Comparison of ENCODE assay signal across 1 cellular context in genomic region chr13:52617070-52618060, GRCh38.
TF ChIP-seq lines count a peak whose summit lies in the region.

No MANE protein-coding gene starts in this region.

TF ChIP-seq in HepG2, 621 proteins besides CTCF, POLR2A, EP300 and RAD21 (continued from another document and continues in another):
- TF ChIP-seq TSC22D2 (CRISPR knock-in tag; IDR thresholded peaks at IDR 0.05; ENCODE audit: borderline replicate concordance) = no peak; the same call in 1 of the 2 replicates
- TF ChIP-seq SRY (CRISPR knock-in tag; IDR thresholded peaks at IDR 0.05) = no peak
- no peak; the same call in 1 of the 2 replicates for TF ChIP-seq ETV6 (CRISPR knock-in tag; conservative IDR thresholded peaks at IDR 0.05)
- peak; percentile 85 for TF ChIP-seq ZHX2 (IDR thresholded peaks at IDR 0.05; ENCODE audit: low read depth)
- no peak for TF ChIP-seq ZHX2 (CRISPR knock-in tag; IDR thresholded peaks at IDR 0.05; ENCODE audit: borderline replicate concordance)
- no peak for TF ChIP-seq ELF4 (CRISPR knock-in tag; IDR thresholded peaks at IDR 0.05; ENCODE audit: borderline replicate concordance)
- no peak for TF ChIP-seq MATR3 (CRISPR knock-in tag; IDR thresholded peaks at IDR 0.05)
- no peak for TF ChIP-seq ZIK1 (CRISPR knock-in tag; IDR thresholded peaks at IDR 0.05; ENCODE audit: borderline replicate concordance, low read depth)
- no peak for TF ChIP-seq KLF13 (CRISPR knock-in tag; IDR thresholded peaks at IDR 0.05)
- no peak for TF ChIP-seq ZNF282 (IDR thresholded peaks at IDR 0.05; ENCODE audit: partially characterized antibody)
- TF ChIP-seq DRAP1 (CRISPR knock-in tag; IDR thresholded peaks at IDR 0.05) = peak; percentile 56
- TF ChIP-seq CSRNP1 (CRISPR knock-in tag; IDR thresholded peaks at IDR 0.05) = no peak
- TF ChIP-seq MAFK (conservative IDR thresholded peaks at IDR 0.05 in 1 of 2, IDR thresholded peaks at IDR 0.05 in 1 of 2; ENCODE audit: low read length in 2 of 2) = no peak
- TF ChIP-seq SOX5 (CRISPR knock-in tag; IDR thresholded peaks at IDR 0.05; ENCODE audit: borderline replicate concordance) = 0 out of 2 replicates have a peak, but pooled peaks have one; percentile 26
- TF ChIP-seq ZNF367 (CRISPR knock-in tag; IDR thresholded peaks at IDR 0.05; ENCODE audit: borderline replicate concordance) = no peak
- TF ChIP-seq ZNF672 (CRISPR knock-in tag; IDR thresholded peaks at IDR 0.05) = no peak
- TF ChIP-seq NPAS2 (CRISPR knock-in tag; IDR thresholded peaks at IDR 0.05; ENCODE audit: borderline replicate concordance) = no peak
- peak; percentile 59; the same call in 1 of the 2 replicates for TF ChIP-seq MYC (CRISPR knock-in tag; IDR thresholded peaks at IDR 0.05; ENCODE audit: borderline replicate concordance)
- peak; percentile 53; the same call in 1 of the 2 replicates for TF ChIP-seq ZNF460 (CRISPR knock-in tag; IDR thresholded peaks at IDR 0.05; ENCODE audit: borderline replicate concordance)
- no peak for TF ChIP-seq TCF7L2 (IDR thresholded peaks at IDR 0.05; ENCODE audit: low read depth, low read length)
- peak; percentile 71 for TF ChIP-seq TFDP2 (CRISPR knock-in tag; IDR thresholded peaks at IDR 0.05)
- TF ChIP-seq ZNF280D (CRISPR knock-in tag; IDR thresholded peaks at IDR 0.05) = peak; percentile 73; the same call in 1 of the 2 replicates
- TF ChIP-seq ZBTB26 (CRISPR knock-in tag; IDR thresholded peaks at IDR 0.05; ENCODE audit: borderline replicate concordance) = peak; percentile 77
- TF ChIP-seq ZNF670 (CRISPR knock-in tag; IDR thresholded peaks at IDR 0.05; ENCODE audit: borderline replicate concordance) = no peak; the same call in 1 of the 2 replicates
- no peak; the same call in 1 of the 2 replicates for TF ChIP-seq ZNF333 (CRISPR knock-in tag; IDR thresholded peaks at IDR 0.05; ENCODE audit: borderline replicate concordance)
- TF ChIP-seq ZSCAN12 (CRISPR knock-in tag; IDR thresholded peaks at IDR 0.05) = no peak
- no peak for TF ChIP-seq ZBTB8A (CRISPR knock-in tag; IDR thresholded peaks at IDR 0.05; ENCODE audit: borderline replicate concordance, low read depth)
- peak; percentile 82 for TF ChIP-seq ELF1 (CRISPR knock-in tag; IDR thresholded peaks at IDR 0.05)
- 0 out of 2 replicates have a peak, but pooled peaks have one; percentile 29 for TF ChIP-seq ZFP36L2 (CRISPR knock-in tag; IDR thresholded peaks at IDR 0.05)
- no peak for TF ChIP-seq DNMT3B (CRISPR knock-in tag; conservative IDR thresholded peaks at IDR 0.05)
- TF ChIP-seq NFAT5 (CRISPR knock-in tag; IDR thresholded peaks at IDR 0.05) = no peak; the same call in 1 of the 2 replicates
- no peak for TF ChIP-seq ATF5 (CRISPR knock-in tag; IDR thresholded peaks at IDR 0.05; ENCODE audit: low read depth)
- TF ChIP-seq U2AF2 (IDR thresholded peaks at IDR 0.05; ENCODE audit: low read depth, low read length) = no peak
- no peak for TF ChIP-seq MEF2D (CRISPR knock-in tag; IDR thresholded peaks at IDR 0.05)
- no peak for TF ChIP-seq ISX (CRISPR knock-in tag; conservative IDR thresholded peaks at IDR 0.05)
- TF ChIP-seq ATAD3A (CRISPR knock-in tag; IDR thresholded peaks at IDR 0.05) = no peak
- TF ChIP-seq RBM39 (IDR thresholded peaks at IDR 0.05; ENCODE audit: low read depth, low read length, poor library complexity, severe bottlenecking) = peak; percentile 85
- TF ChIP-seq POLR2G (IDR thresholded peaks at IDR 0.05; ENCODE audit: low read depth, low read length) = peak; percentile 87
- no peak for TF ChIP-seq AGO2 (optimal IDR thresholded peaks at IDR 0.05; ENCODE audit: low read depth, low read length)
- no peak for TF ChIP-seq TBX3 (IDR thresholded peaks at IDR 0.05; ENCODE audit: borderline replicate concordance)
- TF ChIP-seq HDAC1 (CRISPR knock-in tag; IDR thresholded peaks at IDR 0.05) = peak; percentile 63
- no peak for TF ChIP-seq ZNF615 (CRISPR knock-in tag; IDR thresholded peaks at IDR 0.05; ENCODE audit: borderline replicate concordance)
- TF ChIP-seq MXD3 (CRISPR knock-in tag; IDR thresholded peaks at IDR 0.05) = peak; percentile 61; the same call in 1 of the 2 replicates
